Comparison of ENCODE assay signal across 1 cellular context in the genomic region with DNA sequence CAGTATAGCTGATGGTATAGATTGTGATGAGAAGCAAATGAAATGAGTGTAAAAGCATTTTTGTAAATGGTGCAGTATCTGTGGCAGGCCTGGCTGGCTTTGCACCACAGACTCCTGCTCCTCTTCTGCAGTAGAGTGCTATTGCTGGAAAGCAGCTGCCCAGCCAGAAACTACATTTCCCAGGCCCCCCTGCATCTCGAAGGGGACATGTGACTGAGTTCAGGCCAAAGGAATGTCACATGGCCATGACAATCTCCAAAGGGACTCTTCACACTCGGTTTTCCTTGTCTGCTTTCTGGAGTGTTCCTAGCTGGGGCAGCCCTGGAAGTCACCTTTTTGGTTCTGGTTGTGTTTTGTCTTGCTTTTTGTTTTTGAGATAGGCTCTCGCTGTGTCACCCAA.
TF ChIP-seq lines count a peak whose summit lies in the region.

No MANE protein-coding gene starts in this region.

TF ChIP-seq in GM12878, 131 proteins besides CTCF, POLR2A, EP300 and RAD21:
- TF ChIP-seq EED (IDR thresholded peaks at IDR 0.05; ENCODE audit: low read depth), result no peak
- no peak for TF ChIP-seq HDAC2 (IDR thresholded peaks at IDR 0.05)
- no peak for TF ChIP-seq ZSCAN29 (IDR thresholded peaks at IDR 0.05)
- TF ChIP-seq HCFC1 (IDR thresholded peaks at IDR 0.05; ENCODE audit: low read length), result no peak
- TF ChIP-seq RAD51 (IDR thresholded peaks at IDR 0.05), result peak; percentile 40; the same call in 1 of the 2 replicates
- no peak for TF ChIP-seq BHLHE40 (IDR thresholded peaks at IDR 0.05; ENCODE audit: borderline replicate concordance in 1 of 2, low read depth in 2 of 2, low read length in 1 of 2)
- no peak for TF ChIP-seq TCF7 (IDR thresholded peaks at IDR 0.05; ENCODE audit: borderline replicate concordance)
- TF ChIP-seq IRF5 (IDR thresholded peaks at IDR 0.05; ENCODE audit: borderline replicate concordance), result no peak
- TF ChIP-seq ATF3 (IDR thresholded peaks at IDR 0.05; ENCODE audit: borderline replicate concordance, extremely low read depth, low read depth, low read length), result 0 out of 2 replicates have a peak, but pooled peaks have one; percentile 25
- no peak for TF ChIP-seq CEBPB (IDR thresholded peaks at IDR 0.05; ENCODE audit: borderline replicate concordance in 1 of 2, low read depth in 2 of 2, low read length in 2 of 2)
- TF ChIP-seq FOXM1 (IDR thresholded peaks at IDR 0.05; ENCODE audit: low read depth, low read length), result no peak
- TF ChIP-seq, protein P1, sequence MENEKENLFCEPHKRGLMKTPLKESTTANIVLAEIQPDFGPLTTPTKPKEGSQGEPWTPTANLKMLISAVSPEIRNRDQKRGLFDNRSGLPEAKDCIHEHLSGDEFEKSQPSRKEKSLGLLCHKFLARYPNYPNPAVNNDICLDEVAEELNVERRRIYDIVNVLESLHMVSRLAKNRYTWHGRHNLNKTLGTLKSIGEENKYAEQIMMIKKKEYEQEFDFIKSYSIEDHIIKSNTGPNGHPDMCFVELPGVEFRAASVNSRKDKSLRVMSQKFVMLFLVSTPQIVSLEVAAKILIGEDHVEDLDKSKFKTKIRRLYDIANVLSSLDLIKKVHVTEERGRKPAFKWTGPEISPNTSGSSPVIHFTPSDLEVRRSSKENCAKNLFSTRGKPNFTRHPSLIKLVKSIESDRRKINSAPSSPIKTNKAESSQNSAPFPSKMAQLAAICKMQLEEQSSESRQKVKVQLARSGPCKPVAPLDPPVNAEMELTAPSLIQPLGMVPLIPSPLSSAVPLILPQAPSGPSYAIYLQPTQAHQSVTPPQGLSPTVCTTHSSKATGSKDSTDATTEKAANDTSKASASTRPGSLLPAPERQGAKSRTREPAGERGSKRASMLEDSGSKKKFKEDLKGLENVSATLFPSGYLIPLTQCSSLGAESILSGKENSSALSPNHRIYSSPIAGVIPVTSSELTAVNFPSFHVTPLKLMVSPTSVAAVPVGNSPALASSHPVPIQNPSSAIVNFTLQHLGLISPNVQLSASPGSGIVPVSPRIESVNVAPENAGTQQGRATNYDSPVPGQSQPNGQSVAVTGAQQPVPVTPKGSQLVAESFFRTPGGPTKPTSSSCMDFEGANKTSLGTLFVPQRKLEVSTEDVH (IDR thresholded peaks at IDR 0.05; ENCODE audit: low read depth, partially characterized antibody), result no peak
- TF ChIP-seq, protein P2, sequence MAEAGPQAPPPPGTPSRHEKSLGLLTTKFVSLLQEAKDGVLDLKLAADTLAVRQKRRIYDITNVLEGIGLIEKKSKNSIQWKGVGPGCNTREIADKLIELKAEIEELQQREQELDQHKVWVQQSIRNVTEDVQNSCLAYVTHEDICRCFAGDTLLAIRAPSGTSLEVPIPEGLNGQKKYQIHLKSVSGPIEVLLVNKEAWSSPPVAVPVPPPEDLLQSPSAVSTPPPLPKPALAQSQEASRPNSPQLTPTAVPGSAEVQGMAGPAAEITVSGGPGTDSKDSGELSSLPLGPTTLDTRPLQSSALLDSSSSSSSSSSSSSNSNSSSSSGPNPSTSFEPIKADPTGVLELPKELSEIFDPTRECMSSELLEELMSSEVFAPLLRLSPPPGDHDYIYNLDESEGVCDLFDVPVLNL (IDR thresholded peaks at IDR 0.05; ENCODE audit: low read depth, low read length), result no peak
- peak; percentile 55 for TF ChIP-seq USF1 (IDR thresholded peaks at IDR 0.05; ENCODE audit: borderline replicate concordance, extremely low read length, insufficient read depth, low read depth, low read length)
- no peak for TF ChIP-seq PAX8 (IDR thresholded peaks at IDR 0.05)
- TF ChIP-seq FOS (IDR thresholded peaks at IDR 0.05; ENCODE audit: borderline replicate concordance, extremely low read depth, insufficient read length), result no peak
- TF ChIP-seq, protein P3, sequence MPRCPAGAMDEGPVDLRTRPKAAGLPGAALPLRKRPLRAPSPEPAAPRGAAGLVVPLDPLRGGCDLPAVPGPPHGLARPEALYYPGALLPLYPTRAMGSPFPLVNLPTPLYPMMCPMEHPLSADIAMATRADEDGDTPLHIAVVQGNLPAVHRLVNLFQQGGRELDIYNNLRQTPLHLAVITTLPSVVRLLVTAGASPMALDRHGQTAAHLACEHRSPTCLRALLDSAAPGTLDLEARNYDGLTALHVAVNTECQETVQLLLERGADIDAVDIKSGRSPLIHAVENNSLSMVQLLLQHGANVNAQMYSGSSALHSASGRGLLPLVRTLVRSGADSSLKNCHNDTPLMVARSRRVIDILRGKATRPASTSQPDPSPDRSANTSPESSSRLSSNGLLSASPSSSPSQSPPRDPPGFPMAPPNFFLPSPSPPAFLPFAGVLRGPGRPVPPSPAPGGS (IDR thresholded peaks at IDR 0.05; ENCODE audit: borderline replicate concordance, insufficient read depth, low read depth, low read length, poor library complexity, severe bottlenecking), result no peak
- no peak for TF ChIP-seq WRNIP1 (IDR thresholded peaks at IDR 0.05; ENCODE audit: borderline replicate concordance, low read depth, low read length)
- TF ChIP-seq, protein P4, sequence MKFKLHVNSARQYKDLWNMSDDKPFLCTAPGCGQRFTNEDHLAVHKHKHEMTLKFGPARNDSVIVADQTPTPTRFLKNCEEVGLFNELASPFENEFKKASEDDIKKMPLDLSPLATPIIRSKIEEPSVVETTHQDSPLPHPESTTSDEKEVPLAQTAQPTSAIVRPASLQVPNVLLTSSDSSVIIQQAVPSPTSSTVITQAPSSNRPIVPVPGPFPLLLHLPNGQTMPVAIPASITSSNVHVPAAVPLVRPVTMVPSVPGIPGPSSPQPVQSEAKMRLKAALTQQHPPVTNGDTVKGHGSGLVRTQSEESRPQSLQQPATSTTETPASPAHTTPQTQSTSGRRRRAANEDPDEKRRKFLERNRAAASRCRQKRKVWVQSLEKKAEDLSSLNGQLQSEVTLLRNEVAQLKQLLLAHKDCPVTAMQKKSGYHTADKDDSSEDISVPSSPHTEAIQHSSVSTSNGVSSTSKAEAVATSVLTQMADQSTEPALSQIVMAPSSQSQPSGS (IDR thresholded peaks at IDR 0.05; ENCODE audit: low read length), result no peak
TF ChIP-seq in GM12878: peak in this region for 3.
